Comparison of ENCODE assay signal across 1 cellular context in the genomic region with DNA sequence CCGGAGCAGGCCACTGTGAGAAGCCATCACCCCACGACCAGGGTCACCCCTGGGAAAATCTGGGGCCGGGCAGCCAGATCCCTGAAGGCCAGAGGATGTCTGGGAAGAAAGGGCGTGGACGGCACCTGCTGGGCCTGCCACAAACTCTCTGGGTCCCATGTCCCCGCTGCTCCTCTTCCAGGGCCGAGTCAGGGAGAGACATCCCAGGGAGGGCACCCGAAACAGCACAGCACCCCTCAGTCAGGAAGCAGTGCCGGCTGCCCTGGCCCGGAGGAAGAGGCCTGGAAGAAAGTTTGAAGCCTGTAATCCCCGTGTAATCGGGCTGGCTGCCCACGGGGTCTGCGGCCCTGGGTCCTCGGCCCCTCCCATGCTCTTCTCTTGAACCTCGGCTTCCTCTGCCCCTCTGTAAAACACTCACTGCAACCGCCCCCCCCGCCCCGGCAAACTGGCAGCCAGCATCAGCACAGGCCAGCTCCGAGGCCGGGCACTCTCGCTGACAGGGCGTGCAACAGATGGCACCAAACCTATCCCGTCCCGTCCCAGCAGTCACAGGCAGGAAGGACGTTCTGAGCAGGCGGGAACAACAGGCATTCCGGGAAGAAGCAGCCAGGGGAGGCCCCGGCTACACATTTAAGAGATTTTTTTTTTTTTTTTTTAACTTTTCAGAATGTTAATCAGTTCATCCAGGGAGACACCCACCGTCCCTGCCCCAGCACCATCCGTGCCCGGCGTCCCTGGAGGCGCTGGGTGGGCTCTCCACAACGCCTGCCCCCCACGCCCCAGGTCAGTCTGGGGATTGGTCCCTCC.
TF ChIP-seq lines count a peak whose summit lies in the region.

No MANE protein-coding gene starts in this region.

TF ChIP-seq in K562, 482 proteins besides CTCF, POLR2A, EP300 and RAD21:
- 0 out of 2 replicates have a peak, but pooled peaks have one; percentile 26 for TF ChIP-seq ZNF740 (CRISPR knock-in tag; IDR thresholded peaks at IDR 0.05)
- no peak for TF ChIP-seq ZNF740 (tag; IDR thresholded peaks at IDR 0.05)
- TF ChIP-seq HCFC1 (IDR thresholded peaks at IDR 0.05; ENCODE audit: low read depth, low read length) = no peak
- TF ChIP-seq ZFX (CRISPR knock-in tag; IDR thresholded peaks at IDR 0.05) = 0 out of 2 replicates have a peak, but pooled peaks have one; percentile 4
